23 cellular contexts compared by ENCODE assay signal in the genomic region with DNA sequence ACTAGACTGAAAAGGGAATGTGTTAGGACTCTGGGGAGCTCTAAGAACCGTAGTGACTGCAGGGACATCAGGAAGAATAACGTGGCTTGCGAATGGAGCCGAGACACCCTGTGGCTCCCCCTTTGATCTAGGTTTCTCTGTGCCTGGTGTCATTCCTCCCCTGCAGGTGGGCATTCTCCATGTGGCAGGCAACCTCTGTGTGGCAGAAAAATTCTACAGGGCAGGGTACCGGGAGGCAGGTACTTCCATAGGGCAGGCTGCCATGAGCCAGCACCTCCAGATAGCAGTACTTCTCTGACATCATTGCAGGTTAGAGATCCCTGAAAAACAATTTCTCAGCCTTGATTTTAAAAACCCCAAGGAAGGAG. TPM values are rescaled to one million over a fixed set of nuclear protein-coding genes. Genes with fewer than 3 reads are reported as not detected.
DNase-seq lines count a peak whose midpoint lies in the region; FAIRE-seq and TF ChIP-seq lines count a peak whose summit lies in the region.
"Had no signal": no experiment of that assay in that cellular context is flagged by ENCODE, and none has a peak within 500 bp of the region (broad histone marks: within the 10 kb centered on the region; RNA-seq: fewer than 3 reads in every experiment).

No MANE protein-coding gene starts in this region.

- H3K36me3 ChIP-seq in Caco-2 (ENCODE audit: control insufficient read depth, insufficient read depth, low read length), result no peaks in the 10 kb centered on the region
- H3K36me3 ChIP-seq in SK-N-MC (ENCODE audit: insufficient read depth, low read length), result no peaks in the 10 kb centered on the region
- H3K36me3 ChIP-seq in endothelial cell of umbilical vein (ENCODE audit: control insufficient read depth in 2 of 2, extremely low read depth in 1 of 2, insufficient read depth in 2 of 2, low read length in 2 of 2), result no peaks in the 10 kb centered on the region
- H3K36me3 ChIP-seq: cardiac muscle cell had no signal

- no peak overlapping the region for H3K4me2 ChIP-seq in endothelial cell of umbilical vein (ENCODE audit: insufficient read depth, low read length)

- H3K9me3 Mint-ChIP-seq in Caco-2 (ENCODE audit: unreplicated experiment), result peaks cover 9% of the 10 kb centered on the region
- H3K9me3 Mint-ChIP-seq in osteocyte (ENCODE audit: unreplicated experiment), result no peaks in the 10 kb centered on the region
- H3K9me3 Mint-ChIP-seq: activated T-cell treated with anti-CD3 and anti-CD28 coated beads, Interleukin-2, amount 50 U/mL, for 24 hours; CD8-positive, alpha-beta memory T cell; naive thymus-derived CD8-positive, alpha-beta T cell had no signal

- no peak overlapping the region for H3K9ac ChIP-seq in SK-N-MC (ENCODE audit: insufficient read length)
- H3K9ac ChIP-seq in endothelial cell of umbilical vein (replicated peaks; ENCODE audit: extremely low read depth, insufficient read depth, low read length), result no peak overlapping the region

- no peak for TF ChIP-seq POLR2A in endothelial cell of umbilical vein (IDR thresholded peaks at IDR 0.05; ENCODE audit: low read depth, low read length)
- TF ChIP-seq POLR2A in GM12891 (IDR thresholded peaks at IDR 0.05; ENCODE audit: low read depth, low read length), result no peak

- TF ChIP-seq CTCF in Caco-2 (IDR thresholded peaks at IDR 0.05; ENCODE audit: insufficient read depth in 1 of 2, low read depth in 1 of 2, low read length in 1 of 2, severe bottlenecking in 1 of 2, unreplicated experiment in 1 of 2), result no peak
- no peak for TF ChIP-seq CTCF in endothelial cell of umbilical vein (IDR thresholded peaks at IDR 0.05; ENCODE audit: extremely low read depth in 1 of 2, insufficient read depth in 1 of 2, low read depth in 1 of 2, low read length in 2 of 2)
- no peak for TF ChIP-seq CTCF in osteocyte (IDR thresholded peaks at IDR 0.05)

- BruUV-seq in Caco-2 (replicated peaks; lab: Mats Ljungman, UMichigan) (no TSS peak), endothelial cell of umbilical vein (replicated peaks; lab: Mats Ljungman, UMichigan) (no TSS peak)

- H2AFZ ChIP-seq in endothelial cell of umbilical vein (ENCODE audit: low read depth, low read length), result peak overlapping the region; percentile 2

- H3K27ac ChIP-seq in SK-N-MC (peak overlapping the region; percentile 78), endothelial cell of umbilical vein (ENCODE audit: insufficient read depth, low read depth, low read length) (no peak overlapping the region)
- H3K27ac ChIP-seq: cardiac muscle cell, psoas muscle, testis had no signal

- peak overlapping the region; percentile 59 for H3K4me3 Mint-ChIP-seq in Caco-2 (ENCODE audit: unreplicated experiment)
- no peak overlapping the region for H3K4me3 Mint-ChIP-seq in osteocyte (ENCODE audit: unreplicated experiment)
- H3K4me3 Mint-ChIP-seq: activated T-cell treated with anti-CD3 and anti-CD28 coated beads, Interleukin-2, amount 50 U/mL, for 24 hours; CD8-positive, alpha-beta memory T cell; naive thymus-derived CD8-positive, alpha-beta T cell had no signal

- H3K9me1 ChIP-seq in endothelial cell of umbilical vein (replicated peaks; ENCODE audit: control insufficient read depth, extremely low read depth, insufficient read depth, low read length), result no peaks in the 10 kb centered on the region

- CTCF ChIA-PET in Caco-2 (lab: Charles Lee), result no interaction called here
- CTCF ChIA-PET in endothelial cell of umbilical vein (lab: Charles Lee), result interaction anchor here (1.5 kb wide), 1 partner anchor 32 kb away, joined by 4 read pairs; no protein-coding TSS in a partner anchor

- FAIRE-seq in endothelial cell of umbilical vein (lab: Jason Lieb, UNC), result peak; percentile 15
- no peak for FAIRE-seq in GM12891 (lab: Jason Lieb, UNC)
- FAIRE-seq: keratinocyte had no signal

- H3K27ac Mint-ChIP-seq in Caco-2 (ENCODE audit: unreplicated experiment) (peak overlapping the region; percentile 81), osteocyte (ENCODE audit: unreplicated experiment) (peak overlapping the region; percentile 92)
- H3K27ac Mint-ChIP-seq: activated T-cell treated with anti-CD3 and anti-CD28 coated beads, Interleukin-2, amount 50 U/mL, for 24 hours; naive thymus-derived CD8-positive, alpha-beta T cell had no signal

- intact Hi-C loops in Caco-2 (cut with micrococcal nuclease; ENCODE audit: unreplicated experiment), result loop anchor here (5.0 kb wide), 1 partner anchor 132 kb away; the partner anchor contains the start of gene MARCHF6
- intact Hi-C loops in endothelial cell of umbilical vein (cut with micrococcal nuclease), result loop anchor here (1.0 kb wide), 1 partner anchor 30 kb away; no protein-coding TSS in a partner anchor

- H3K4me3 ChIP-seq in Caco-2 (ENCODE audit: low read depth, low read length) (no peak overlapping the region), SK-N-MC (no peak overlapping the region), endothelial cell of umbilical vein (replicated peaks in 1 of 3; ENCODE audit: insufficient read depth in 1 of 3, low read depth in 1 of 3, low read length in 3 of 3) (no peak overlapping the region)
- H3K4me3 ChIP-seq: cardiac muscle cell, psoas muscle, testis had no signal

- H3K36me3 Mint-ChIP-seq in Caco-2 (ENCODE audit: insufficient read depth, unreplicated experiment) (peaks cover 28% of the 10 kb centered on the region), osteocyte (ENCODE audit: unreplicated experiment) (no peaks in the 10 kb centered on the region)
- H3K36me3 Mint-ChIP-seq: CD8-positive, alpha-beta memory T cell; naive thymus-derived CD8-positive, alpha-beta T cell had no signal

- POLR2A ChIA-PET in Caco-2 (lab: Charles Lee), result interaction anchor here (1.2 kb wide), 1 partner anchor 131 kb away, joined by 3 read pairs; the partner anchor contains the start of gene MARCHF6
- POLR2A ChIA-PET in endothelial cell of umbilical vein (lab: Charles Lee), result no interaction called here

- dilution Hi-C loops in endothelial cell of umbilical vein (cut with MboI; ENCODE audit: extremely low pct_ligation_motif_present, low sequenced_read_pairs), result no loop called here

- H4K20me1 ChIP-seq in endothelial cell of umbilical vein (replicated peaks; ENCODE audit: control insufficient read depth, extremely low read depth, insufficient read depth, low read length), result no peaks in the 10 kb centered on the region

- no peak for DNase-seq in Caco-2
- DNase-seq in SK-N-MC (ENCODE audit: low read depth, low spot score), result no peak
- DNase-seq in endothelial cell of umbilical vein (ENCODE audit: low read depth, low spot score), result no peak
- DNase-seq in osteocyte (ENCODE audit: extremely low spot score, unreplicated experiment), result no peak
- DNase-seq in GM12891 (ENCODE audit: insufficient read length, low spot score), result no peak
- no peak for DNase-seq in CD1c-positive myeloid dendritic cell (ENCODE audit: extremely low spot score)
- no peak for DNase-seq in activated CD8-positive, alpha-beta memory T cell treated with anti-CD3 and anti-CD28 coated beads for 24 hours
- no peak for DNase-seq in occipital lobe (lab: John Stamatoyannopoulos, UW)
- DNase-seq: activated CD4-positive, CD25-positive, alpha-beta regulatory T cell treated with anti-CD3 and anti-CD28 coated beads, Interleukin-2, amount 50 U/mL, for 72 hours; activated naive CD4-positive, alpha-beta T cell treated with Interleukin-2 at 50 U/mL for 16 hours; activated T-cell treated with anti-CD3 and anti-CD28 coated beads, Interleukin-2, amount 50 U/mL, for 24 hours; CD8-positive, alpha-beta memory T cell; hypothalamus; naive thymus-derived CD8-positive, alpha-beta T cell; NCI-H2029 treated with DMSO at 0.1 percent for 48 hours; NCI-H774; psoas muscle; stimulated activated CD4-positive, alpha-beta T cell treated with anti-CD3 and anti-CD28 coated beads, Interleukin-1b, Interleukin-23, amount 100 ng/mL, for 48 hours had no signal

- H3K27me3 ChIP-seq in Caco-2 (replicated peaks; ENCODE audit: control insufficient read depth, insufficient read depth, low read length), result no peaks in the 10 kb centered on the region
- H3K27me3 ChIP-seq in endothelial cell of umbilical vein (ENCODE audit: control insufficient read depth in 2 of 2, insufficient read depth in 2 of 2, low read length in 2 of 2), result no peaks in the 10 kb centered on the region
- H3K27me3 ChIP-seq: cardiac muscle cell, testis had no signal

- H3K9me3 ChIP-seq in Caco-2 (no peaks in the 10 kb centered on the region), SK-N-MC (ENCODE audit: low read depth, low read length) (no peaks in the 10 kb centered on the region), endothelial cell of umbilical vein (replicated peaks; ENCODE audit: control insufficient read depth, insufficient read depth, low read length) (no peaks in the 10 kb centered on the region)
- H3K9me3 ChIP-seq: psoas muscle, testis had no signal

- H3K4me1 Mint-ChIP-seq in Caco-2 (ENCODE audit: low read depth, unreplicated experiment), result peaks cover 42% of the 10 kb centered on the region
- peaks cover 41% of the 10 kb centered on the region for H3K4me1 Mint-ChIP-seq in osteocyte (ENCODE audit: unreplicated experiment)

- H3K4me1 ChIP-seq in Caco-2 (peaks cover 51% of the 10 kb centered on the region), endothelial cell of umbilical vein (ENCODE audit: control insufficient read depth, extremely low read depth, insufficient read depth, low read length) (peaks cover 2% of the 10 kb centered on the region)
- H3K4me1 ChIP-seq: psoas muscle, testis had no signal

- no peaks in the 10 kb centered on the region for H3K27me3 Mint-ChIP-seq in Caco-2 (ENCODE audit: insufficient read depth, unreplicated experiment)
- H3K27me3 Mint-ChIP-seq in osteocyte (ENCODE audit: unreplicated experiment), result peaks cover 21% of the 10 kb centered on the region

- H3K79me2 ChIP-seq in endothelial cell of umbilical vein (ENCODE audit: control insufficient read depth, insufficient read depth, low read length), result no peaks in the 10 kb centered on the region

TF ChIP-seq in endothelial cell of umbilical vein, 7 proteins besides CTCF, POLR2A, EP300 and RAD21 (continues in another document):
- TF ChIP-seq FOS (IDR thresholded peaks at IDR 0.05; ENCODE audit: borderline replicate concordance, insufficient read depth, low read length), result no peak
- TF ChIP-seq MYC (IDR thresholded peaks at IDR 0.05; ENCODE audit: low read depth, low read length), result no peak

TF ChIP-seq in GM12891, 5 proteins besides CTCF, POLR2A, EP300 and RAD21 (continues in another document):
- TF ChIP-seq SPI1 (IDR thresholded peaks at IDR 0.05; ENCODE audit: low read depth, low read length), result no peak

RNA-seq across cellular contexts. Expression of gene ROPN1L, which starts 43.1 kb away (rescaled TPM):
- total RNA-seq in Caco-2 (2022), result 0.48 and 0.58 TPM in 2 replicates
- total RNA-seq in endothelial cell of umbilical vein, result 0.55 and 0.60 TPM in 2 replicates
- 0.13 and 0.30 TPM in 2 replicates for polyA plus RNA-seq in endothelial cell of umbilical vein
- polyA plus RNA-seq in endothelial cell of umbilical vein (2011; cell fraction: cytosol; rRNA removed), result 0.28 and 0.34 TPM in 2 replicates
- polyA plus RNA-seq in endothelial cell of umbilical vein (2011; cell fraction: nucleus; rRNA removed), result 0.48 and 0.70 TPM in 2 replicates
- polyA plus RNA-seq in endothelial cell of umbilical vein (2012), result 0.24 TPM in 1 of 2 replicates, not detected in the other
- polyA minus RNA-seq in endothelial cell of umbilical vein, result 0.74 TPM in 1 of 2 replicates, not detected in the other
- polyA minus RNA-seq in endothelial cell of umbilical vein (2011; cell fraction: cytosol; rRNA and poly(A)+ RNA removed), result not detected
- 1.5 and 2.5 TPM in 2 replicates for polyA minus RNA-seq in endothelial cell of umbilical vein (2011; cell fraction: nucleus; rRNA and poly(A)+ RNA removed)
- not detected in 2 replicates for total RNA-seq in osteocyte
- polyA plus RNA-seq in GM12891 (2012; ENCODE audit: low read depth, missing spikeins), result 0.23 TPM
- 1.9 TPM for total RNA-seq in occipital lobe
- total RNA-seq: epithelial cell of proximal tubule, skeletal muscle tissue had no signal
- polyA plus RNA-seq: keratinocyte had no signal
